ENCODE assay signal across 8 cellular contexts in the genomic region with DNA sequence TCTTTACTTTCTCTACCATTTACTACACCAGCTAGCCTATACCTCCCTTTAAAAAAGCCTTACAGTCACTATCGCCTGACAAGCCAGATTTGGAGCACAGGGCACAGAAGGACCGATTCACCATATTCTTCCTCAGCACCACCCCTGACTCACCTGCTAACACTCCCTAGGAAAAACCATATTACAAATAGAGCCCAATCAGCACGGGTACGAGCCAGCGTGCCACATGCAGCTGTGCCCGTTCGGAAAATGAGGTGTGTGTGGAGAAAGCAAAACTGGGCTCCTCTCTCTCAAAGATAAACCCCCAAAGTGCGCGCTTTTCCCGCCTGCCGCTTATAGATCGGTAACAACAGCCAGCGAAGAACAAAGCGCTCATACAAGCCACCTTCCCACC. TPM values are rescaled to one million over a fixed set of nuclear protein-coding genes. Genes with fewer than 3 reads are reported as not detected.
DNase-seq lines count a peak whose midpoint lies in the region; ATAC-seq, FAIRE-seq and TF ChIP-seq lines count a peak whose summit lies in the region.

No MANE protein-coding gene starts in this region.

- dilution Hi-C loops in endothelial cell of umbilical vein (cut with MboI; ENCODE audit: extremely low pct_ligation_motif_present, low sequenced_read_pairs) = no loop called here

- no peak for TF ChIP-seq POLR2A in endothelial cell of umbilical vein (IDR thresholded peaks at IDR 0.05; ENCODE audit: low read depth, low read length)

- H3K4me2 ChIP-seq in endothelial cell of umbilical vein (ENCODE audit: insufficient read depth, low read length) = peak overlapping the region; percentile 60

- H3K9me3 ChIP-seq in endothelial cell of umbilical vein (replicated peaks; ENCODE audit: control insufficient read depth, insufficient read depth, low read length) = no peaks in the 10 kb centered on the region
- H3K9me3 ChIP-seq in neuron (ENCODE audit: low read length) = no peaks in the 10 kb centered on the region

- FAIRE-seq in endothelial cell of umbilical vein (lab: Jason Lieb, UNC) = no peak

- peak overlapping the region; percentile 90 for H3K27ac ChIP-seq in endothelial cell of umbilical vein (ENCODE audit: insufficient read depth, low read depth, low read length)

- H3K36me3 ChIP-seq in endothelial cell of umbilical vein (ENCODE audit: control insufficient read depth in 2 of 2, extremely low read depth in 1 of 2, insufficient read depth in 2 of 2, low read length in 2 of 2) (peaks cover 12 to 23% of the 10 kb centered on the region in 2 experiments), neuron (ENCODE audit: insufficient read depth, low read length) (peaks cover 46% of the 10 kb centered on the region)

- peak overlapping the region; percentile 78 for H3K9ac ChIP-seq in endothelial cell of umbilical vein (replicated peaks; ENCODE audit: extremely low read depth, insufficient read depth, low read length)

- H4K20me1 ChIP-seq in endothelial cell of umbilical vein (replicated peaks; ENCODE audit: control insufficient read depth, extremely low read depth, insufficient read depth, low read length) = peaks cover 5% of the 10 kb centered on the region

- POLR2A ChIA-PET in endothelial cell of umbilical vein (lab: Charles Lee) = interaction anchor here (10.4 kb wide), 1 partner anchor 35 kb away, joined by 372 read pairs; no protein-coding TSS in a partner anchor

- no peak for ATAC-seq in GM21367 (IDR thresholded peaks at IDR 0.05; ENCODE audit: unreplicated experiment)

- intact Hi-C loops in endothelial cell of umbilical vein (cut with micrococcal nuclease) = loop anchor here (2.0 to 5.0 kb wide), 2 partner anchors 17 to 879 kb away; a partner anchor contains a TSS

- TF ChIP-seq CTCF in endothelial cell of umbilical vein (IDR thresholded peaks at IDR 0.05; ENCODE audit: extremely low read depth in 1 of 2, insufficient read depth in 1 of 2, low read depth in 1 of 2, low read length in 2 of 2) = no peak

- peak; percentile 27 for DNase-seq in NCI-H2171 treated with DMSO at 0.1 percent for 48 hours (lab: John Stamatoyannopoulos, UW)
- no peak for DNase-seq in NCI-H2171 (lab: John Stamatoyannopoulos, UW)
- DNase-seq in RKO (ENCODE audit: low spot score) = peak; percentile 78
- peak; percentile 18 for DNase-seq in endothelial cell of umbilical vein (ENCODE audit: low read depth, low spot score)
- no peak for DNase-seq in SHP77 treated with DMSO at 0.1 percent for 48 hours (lab: John Stamatoyannopoulos, UW)
- no peak for DNase-seq in midbrain (lab: John Stamatoyannopoulos, UW)

- BruUV-seq in endothelial cell of umbilical vein (replicated peaks; lab: Mats Ljungman, UMichigan) = no TSS peak

- H3K9me1 ChIP-seq in endothelial cell of umbilical vein (replicated peaks; ENCODE audit: control insufficient read depth, extremely low read depth, insufficient read depth, low read length) = no peaks in the 10 kb centered on the region

- H3K4me1 ChIP-seq in endothelial cell of umbilical vein (ENCODE audit: control insufficient read depth, extremely low read depth, insufficient read depth, low read length) (peaks cover 27% of the 10 kb centered on the region), neuron (ENCODE audit: insufficient read depth, low read length) (peaks cover 22% of the 10 kb centered on the region)

- CTCF ChIA-PET in endothelial cell of umbilical vein (lab: Charles Lee) = interaction anchor here (9.2 kb wide), 1 partner anchor 35 kb away, joined by 78 read pairs; no protein-coding TSS in a partner anchor

- H2AFZ ChIP-seq in endothelial cell of umbilical vein (ENCODE audit: low read depth, low read length) = no peak overlapping the region
- no peak overlapping the region for H2AFZ ChIP-seq in neuron (ENCODE audit: low read depth, low read length)

- H3K4me3 ChIP-seq in endothelial cell of umbilical vein (replicated peaks in 1 of 3; ENCODE audit: insufficient read depth in 1 of 3, low read depth in 1 of 3, low read length in 3 of 3) (peak overlapping the region; percentile 49 to 87 (median 77)), neuron (ENCODE audit: low read length) (peak overlapping the region; percentile 94)

- peaks cover 62% of the 10 kb centered on the region for H3K79me2 ChIP-seq in endothelial cell of umbilical vein (ENCODE audit: control insufficient read depth, insufficient read depth, low read length)

- H3K27me3 ChIP-seq in endothelial cell of umbilical vein (ENCODE audit: control insufficient read depth in 2 of 2, insufficient read depth in 2 of 2, low read length in 2 of 2) (no peaks in the 10 kb centered on the region), neuron (ENCODE audit: insufficient read depth, low read length) (no peaks in the 10 kb centered on the region)

TF ChIP-seq in endothelial cell of umbilical vein, 7 proteins besides CTCF, POLR2A, EP300 and RAD21:
- no peak for TF ChIP-seq MYC (IDR thresholded peaks at IDR 0.05; ENCODE audit: low read depth, low read length)
- TF ChIP-seq GATA2 (IDR thresholded peaks at IDR 0.05; ENCODE audit: insufficient read depth, insufficient read length, low read depth, low read length) = no peak
- TF ChIP-seq, protein P1, sequence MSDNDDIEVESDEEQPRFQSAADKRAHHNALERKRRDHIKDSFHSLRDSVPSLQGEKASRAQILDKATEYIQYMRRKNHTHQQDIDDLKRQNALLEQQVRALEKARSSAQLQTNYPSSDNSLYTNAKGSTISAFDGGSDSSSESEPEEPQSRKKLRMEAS (IDR thresholded peaks at IDR 0.05; ENCODE audit: insufficient read depth, insufficient read length) = no peak
- TF ChIP-seq FOS (IDR thresholded peaks at IDR 0.05; ENCODE audit: borderline replicate concordance, insufficient read depth, low read length) = no peak
- no peak for TF ChIP-seq EZH2 (IDR thresholded peaks at IDR 0.05; ENCODE audit: borderline replicate concordance, low read depth, low read length, severe bottlenecking)
- TF ChIP-seq JUN (IDR thresholded peaks at IDR 0.05; ENCODE audit: borderline replicate concordance, insufficient read depth, insufficient read length, low read depth) = no peak
- no peak for TF ChIP-seq POLR2AphosphoS5 (IDR thresholded peaks at IDR 0.05; ENCODE audit: insufficient read depth, low read depth, low read length)

RNA-seq across cellular contexts. Expression of a gene that starts 1.2 kb away (rescaled TPM):
- 150 and 155 TPM in 2 replicates for total RNA-seq in endothelial cell of umbilical vein
- 6.8 and 16.3 TPM in 2 replicates for polyA plus RNA-seq in endothelial cell of umbilical vein
- 23.8 and 31.4 TPM in 2 replicates for polyA plus RNA-seq in endothelial cell of umbilical vein (2011; cell fraction: cytosol; rRNA removed)
- polyA plus RNA-seq in endothelial cell of umbilical vein (2011; cell fraction: nucleus; rRNA removed) = 26.4 and 36.2 TPM in 2 replicates
- polyA plus RNA-seq in endothelial cell of umbilical vein (2012) = 103 and 191 TPM in 2 replicates
- 21.4 and 21.9 TPM in 2 replicates for polyA minus RNA-seq in endothelial cell of umbilical vein
- 22.9 TPM for polyA minus RNA-seq in endothelial cell of umbilical vein (2011; cell fraction: cytosol; rRNA and poly(A)+ RNA removed)
- polyA minus RNA-seq in endothelial cell of umbilical vein (2011; cell fraction: nucleus; rRNA and poly(A)+ RNA removed) = 44.2 and 46.1 TPM in 2 replicates

RNA-seq across cellular contexts. Expression of a gene that starts 47.9 kb away (rescaled TPM):
- 64.9 and 74.3 TPM in 2 replicates for total RNA-seq in endothelial cell of umbilical vein
- 32.0 and 41.3 TPM in 2 replicates for polyA plus RNA-seq in endothelial cell of umbilical vein
- 36.6 and 40.3 TPM in 2 replicates for polyA plus RNA-seq in endothelial cell of umbilical vein (2011; cell fraction: cytosol; rRNA removed)
- polyA plus RNA-seq in endothelial cell of umbilical vein (2011; cell fraction: nucleus; rRNA removed) = 95.7 and 128 TPM in 2 replicates
- polyA plus RNA-seq in endothelial cell of umbilical vein (2012) = 49.6 and 65.0 TPM in 2 replicates
- polyA minus RNA-seq in endothelial cell of umbilical vein = 53.7 and 61.3 TPM in 2 replicates
- polyA minus RNA-seq in endothelial cell of umbilical vein (2011; cell fraction: cytosol; rRNA and poly(A)+ RNA removed) = 22.3 TPM
- polyA minus RNA-seq in endothelial cell of umbilical vein (2011; cell fraction: nucleus; rRNA and poly(A)+ RNA removed) = 94.3 and 98.9 TPM in 2 replicates

Comparison
In these comparisons a context has a peak if more than half of its experiments do, and no peak if none do; other contexts are left out.
1. DNase-seq: peak in NCI-H2171 treated with DMSO at 0.1 percent for 48 hours (single experiment), RKO (single experiment) and endothelial cell of umbilical vein (single experiment); none in NCI-H2171 (single experiment), SHP77 treated with DMSO at 0.1 percent for 48 hours (single experiment) and midbrain (single experiment).